ENCODE assay signal across 10 cellular contexts in the genomic region with DNA sequence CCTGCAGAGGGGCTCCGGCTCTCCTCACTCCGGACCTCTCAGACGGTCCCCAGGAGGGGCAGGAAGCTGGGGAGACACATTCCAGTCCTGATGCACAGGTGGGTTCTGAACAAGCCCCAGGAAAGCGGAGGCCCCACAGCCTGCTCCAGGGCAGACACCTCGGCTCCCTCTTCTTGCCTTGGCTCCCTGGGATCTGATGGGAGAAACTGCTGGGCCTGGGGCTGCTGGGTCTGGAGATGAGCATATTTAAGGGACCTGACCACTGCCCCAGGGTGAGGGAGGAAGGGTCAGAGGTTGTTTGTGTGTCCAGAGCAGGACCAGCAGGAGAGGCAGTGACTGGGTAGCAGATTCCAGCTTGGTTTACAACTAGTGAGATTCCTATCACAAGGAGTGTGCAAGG. TPM values are rescaled to one million over a fixed set of nuclear protein-coding genes. Genes with fewer than 3 reads are reported as not detected.
DNase-seq lines count a peak whose midpoint lies in the region; ATAC-seq lines count a peak whose summit lies in the region.
"Had no signal": no experiment of that assay in that cellular context is flagged by ENCODE, and none has a peak within 500 bp of the region (broad histone marks: within the 10 kb centered on the region; RNA-seq: fewer than 3 reads in every experiment).

No MANE protein-coding gene starts in this region.

- peaks cover 18% of the 10 kb centered on the region for H3K27me3 ChIP-seq in BLaER1
- no peaks in the 10 kb centered on the region for H3K27me3 ChIP-seq in HUES6 (ENCODE audit: control insufficient read depth, insufficient read depth, low read length)

- peaks cover 3% of the 10 kb centered on the region for H3K36me3 Mint-ChIP-seq in central memory CD8-positive, alpha-beta T cell (ENCODE audit: insufficient read depth)
- no peaks in the 10 kb centered on the region for H3K36me3 Mint-ChIP-seq in naive B cell

- no peaks in the 10 kb centered on the region for H3K27me3 Mint-ChIP-seq in central memory CD8-positive, alpha-beta T cell
- H3K27me3 Mint-ChIP-seq in naive B cell, result peaks cover 0 to 17% (median 4%) of the 10 kb centered on the region in 3 donors

- no peak for ATAC-seq in central memory CD8-positive, alpha-beta T cell (replicated peaks; ENCODE audit: extremely low read depth, poor library complexity, severe bottlenecking)
- no peak for ATAC-seq in naive B cell (ENCODE audit: low read depth in 2 of 2)

- no peaks in the 10 kb centered on the region for H3K36me3 ChIP-seq in BLaER1
- no peaks in the 10 kb centered on the region for H3K36me3 ChIP-seq in HUES6 (ENCODE audit: control insufficient read depth, insufficient read depth, low read length)

- peaks cover 41% of the 10 kb centered on the region for H3K4me1 Mint-ChIP-seq in central memory CD8-positive, alpha-beta T cell
- H3K4me1 Mint-ChIP-seq in naive B cell, result peaks cover 4 to 7% (median 7%) of the 10 kb centered on the region in 3 donors

- peak overlapping the region; percentile 73; the same call in 1 of the 2 replicates for H3K4me3 ChIP-seq in BLaER1
- H3K4me3 ChIP-seq in HUES6 (ENCODE audit: low read depth, low read length), result peak overlapping the region; percentile 85

- in situ Hi-C loops in ACHN (cut with HindIII; ENCODE audit: low pct_ligation_motif_present, low pct_unique_long_range_greater_than_20kb, low sequenced_read_pairs), result no loop called here

- H3K27ac ChIP-seq in BLaER1, result no peak overlapping the region
- no peak overlapping the region for H3K27ac ChIP-seq in HUES6 (ENCODE audit: low read depth, low read length)
- H3K27ac ChIP-seq: KMS-11 had no signal

- H3K27ac Mint-ChIP-seq in central memory CD8-positive, alpha-beta T cell (ENCODE audit: low read depth), result peak overlapping the region; percentile 65
- H3K27ac Mint-ChIP-seq in naive B cell, result peak overlapping the region in 1 of 6 donors; percentile 17

- H3K9ac ChIP-seq in BLaER1 (no peak overlapping the region), HUES6 (ENCODE audit: low read length) (peak overlapping the region; percentile 80)
- H3K9ac ChIP-seq: KMS-11 had no signal

- H3K4me3 Mint-ChIP-seq in central memory CD8-positive, alpha-beta T cell, result peak overlapping the region; percentile 83
- H3K4me3 Mint-ChIP-seq in naive B cell, result peak overlapping the region; percentile 76 to 88 (median 82)

- H4K20me1 ChIP-seq in BLaER1, result no peaks in the 10 kb centered on the region

- H3K4me1 ChIP-seq in BLaER1 (peaks cover 13% of the 10 kb centered on the region), HUES6 (ENCODE audit: control insufficient read depth, insufficient read depth, low read length) (peaks cover 24% of the 10 kb centered on the region)

- H3K9me3 Mint-ChIP-seq in central memory CD8-positive, alpha-beta T cell, result no peaks in the 10 kb centered on the region
- no peaks in the 10 kb centered on the region for H3K9me3 Mint-ChIP-seq in naive B cell

- peak overlapping the region; percentile 93 for H3K4me2 ChIP-seq in BLaER1

- no peak for DNase-seq in central memory CD8-positive, alpha-beta T cell (ENCODE audit: low spot score in 2 of 2)
- no peak for DNase-seq in naive B cell
- no peak for DNase-seq in ecto neural progenitor cell (ENCODE audit: low spot score)
- DNase-seq in ACHN, result no peak
- DNase-seq in SKM-1 (lab: John Stamatoyannopoulos, UW; ENCODE audit: unreplicated experiment), result no peak
- no peak for DNase-seq in NCI-H524 (lab: John Stamatoyannopoulos, UW)
- DNase-seq: NCI-H774 had no signal

- H3K9me3 ChIP-seq in BLaER1, result no peaks in the 10 kb centered on the region
- no peaks in the 10 kb centered on the region for H3K9me3 ChIP-seq in HUES6 (ENCODE audit: control insufficient read depth, insufficient read depth, low read depth, low read length)

RNA-seq across cellular contexts. Expression of a gene that starts 1.2 kb away (rescaled TPM):
- 1 to 10 TPM in 2 of 6 donors, under 1 TPM in 3, not detected in 1; 0.49 to 2.3 (median 0.87) TPM for polyA plus RNA-seq in naive B cell (ENCODE audit: low read depth in 6 of 6)
